Comparison of ENCODE assay signal across 1 cellular context in the genomic region with DNA sequence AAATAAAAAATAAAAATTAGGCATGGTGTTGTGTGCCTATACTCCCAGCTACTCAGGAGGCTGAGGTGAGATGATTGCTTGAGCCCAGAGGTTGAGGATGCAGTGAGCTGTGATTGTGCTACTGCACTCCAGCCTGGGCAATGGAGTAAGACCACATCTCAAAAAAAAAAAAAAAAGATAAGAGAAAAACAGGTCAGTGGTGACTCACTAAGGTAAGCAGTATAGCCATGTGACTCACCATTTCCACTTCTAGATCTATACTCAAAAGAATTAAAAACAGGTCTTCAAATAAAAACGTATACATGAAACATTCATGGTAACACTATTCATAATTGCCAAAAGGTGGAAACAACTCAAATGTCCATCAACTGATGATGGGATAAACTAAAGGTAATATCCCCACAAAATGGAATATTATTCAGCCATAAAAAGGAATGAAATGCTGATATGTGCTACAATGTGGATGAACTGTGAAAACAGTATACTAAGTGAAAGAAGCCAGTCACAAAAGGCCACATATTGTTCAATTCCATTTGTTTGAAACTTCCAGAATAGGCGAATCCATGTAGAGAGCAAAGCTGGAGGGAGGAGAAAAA.
TF ChIP-seq lines count a peak whose summit lies in the region.

No MANE protein-coding gene starts in this region.

TF ChIP-seq in HepG2, 621 proteins besides CTCF, POLR2A, EP300 and RAD21:
- TF ChIP-seq, protein P1, sequence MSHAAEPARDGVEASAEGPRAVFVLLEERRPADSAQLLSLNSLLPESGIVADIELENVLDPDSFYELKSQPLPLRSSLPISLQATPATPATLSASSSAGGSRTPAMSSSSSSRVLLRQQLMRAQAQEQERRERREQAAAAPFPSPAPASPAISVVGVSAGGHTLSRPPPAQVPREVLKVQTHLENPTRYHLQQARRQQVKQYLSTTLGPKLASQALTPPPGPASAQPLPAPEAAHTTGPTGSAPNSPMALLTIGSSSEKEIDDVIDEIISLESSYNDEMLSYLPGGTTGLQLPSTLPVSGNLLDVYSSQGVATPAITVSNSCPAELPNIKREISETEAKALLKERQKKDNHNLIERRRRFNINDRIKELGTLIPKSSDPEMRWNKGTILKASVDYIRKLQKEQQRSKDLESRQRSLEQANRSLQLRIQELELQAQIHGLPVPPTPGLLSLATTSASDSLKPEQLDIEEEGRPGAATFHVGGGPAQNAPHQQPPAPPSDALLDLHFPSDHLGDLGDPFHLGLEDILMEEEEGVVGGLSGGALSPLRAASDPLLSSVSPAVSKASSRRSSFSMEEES (CRISPR knock-in tag; IDR thresholded peaks at IDR 0.05), result 0 out of 2 replicates have a peak, but pooled peaks have one; percentile 23
- TF ChIP-seq CREB1 (IDR thresholded peaks at IDR 0.05), result peak; percentile 22; the same call in 1 of the 2 replicates
- no peak for TF ChIP-seq CREB1 (CRISPR knock-in tag; IDR thresholded peaks at IDR 0.05)
- peak; percentile 75 for TF ChIP-seq FOSL2 (CRISPR knock-in tag; IDR thresholded peaks at IDR 0.05)
- TF ChIP-seq ZNF672 (CRISPR knock-in tag; IDR thresholded peaks at IDR 0.05), result no peak
TF ChIP-seq in HepG2: peak in this region for 3.
